6 cellular contexts compared by ENCODE assay signal in genomic region chr21:30408782-30409494, GRCh38. TPM values are rescaled to one million over a fixed set of nuclear protein-coding genes. Genes with fewer than 3 reads are reported as not detected.
DNase-seq lines count a peak whose midpoint lies in the region; ATAC-seq, FAIRE-seq and TF ChIP-seq lines count a peak whose summit lies in the region.

No MANE protein-coding gene starts in this region.

- peak; percentile 71 for ATAC-seq in GM21367 (IDR thresholded peaks at IDR 0.05; ENCODE audit: unreplicated experiment)
- no peak for ATAC-seq in natural killer cell treated with Interleukin-12 subunit alpha and Interleukin-12 subunit beta and Interleukin-15 and Interleukin-18, amount 100 ng/mL, for 72 hours

- H3K4me1 Mint-ChIP-seq in natural killer cell treated with Interleukin-12 subunit alpha and Interleukin-12 subunit beta and Interleukin-15 and Interleukin-18, amount 100 ng/mL, for 72 hours (ENCODE audit: low read depth in 2 of 2) = no peaks in the 10 kb centered on the region

- H3K4me1 ChIP-seq in testis = no peaks in the 10 kb centered on the region

- H3K4me3 Mint-ChIP-seq in natural killer cell treated with Interleukin-12 subunit alpha and Interleukin-12 subunit beta and Interleukin-15 and Interleukin-18, amount 100 ng/mL, for 72 hours = no peak overlapping the region

- peak; percentile 95 to 99 for DNase-seq in NCI-H524 (lab: John Stamatoyannopoulos, UW)
- DNase-seq in epithelial cell of esophagus (ENCODE audit: low read depth) = peak; percentile 94
- peak; percentile 87 for DNase-seq in testis
- no peak for DNase-seq in frontal cortex (ENCODE audit: low spot score in 2 of 2)
- no peak for DNase-seq in natural killer cell treated with Interleukin-12 subunit alpha and Interleukin-12 subunit beta and Interleukin-15 and Interleukin-18, amount 100 ng/mL, for 72 hours (ENCODE audit: low spot score)

- TF ChIP-seq CTCF in epithelial cell of esophagus (IDR thresholded peaks at IDR 0.05; ENCODE audit: insufficient read depth, low read depth, low read length, missing control alignments) (peak; percentile 76), testis (IDR thresholded peaks at IDR 0.05) (peak; percentile 18 to 45 (median 31))

- no peaks in the 10 kb centered on the region for H3K27me3 Mint-ChIP-seq in natural killer cell treated with Interleukin-12 subunit alpha and Interleukin-12 subunit beta and Interleukin-15 and Interleukin-18, amount 100 ng/mL, for 72 hours

- no peak overlapping the region for H3K27ac ChIP-seq in testis

- intact Hi-C loops in testis (cut with DNase I; ENCODE audit: low total_unique reads) = no loop called here

- H3K4me3 ChIP-seq in epithelial cell of esophagus (ENCODE audit: low read length) = no peak overlapping the region
- H3K4me3 ChIP-seq in testis = no peak overlapping the region

- H3K36me3 Mint-ChIP-seq in natural killer cell treated with Interleukin-12 subunit alpha and Interleukin-12 subunit beta and Interleukin-15 and Interleukin-18, amount 100 ng/mL, for 72 hours = no peaks in the 10 kb centered on the region

- H3K27me3 ChIP-seq in testis = no peaks in the 10 kb centered on the region

- H3K9me3 ChIP-seq in testis = no peaks in the 10 kb centered on the region

- no peak for TF ChIP-seq POLR2A in testis (IDR thresholded peaks at IDR 0.05)

- peaks cover 12% of the 10 kb centered on the region for H3K9me3 Mint-ChIP-seq in natural killer cell treated with Interleukin-12 subunit alpha and Interleukin-12 subunit beta and Interleukin-15 and Interleukin-18, amount 100 ng/mL, for 72 hours

- no peaks in the 10 kb centered on the region for H3K36me3 ChIP-seq in testis (ENCODE audit: low read depth, missing control alignments)

- FAIRE-seq in frontal cortex (lab: Jason Lieb, UNC) = no peak

- no peak overlapping the region for H3K27ac Mint-ChIP-seq in natural killer cell treated with Interleukin-12 subunit alpha and Interleukin-12 subunit beta and Interleukin-15 and Interleukin-18, amount 100 ng/mL, for 72 hours

- WGBS in testis, 2 donors = 26 to 27% methylated on average over 9 to 14 of the region's 14 CpGs

RNA-seq across cellular contexts. Expression of gene KRTAP13-1, which starts 13.1 kb away (rescaled TPM):
- total RNA-seq in testis (not detected), frontal cortex (not detected)
- not detected for polyA plus RNA-seq in testis (ENCODE audit: insufficient read depth, low read depth, low replicate concordance)
- not detected for total RNA-seq in natural killer cell treated with Interleukin-12 subunit alpha and Interleukin-12 subunit beta and Interleukin-15 and Interleukin-18, amount 100 ng/mL, for 72 hours

RNA-seq across cellular contexts. Expression of gene KRTAP13-3, which starts 16.8 kb away (rescaled TPM):
- not detected for total RNA-seq in testis
- not detected for polyA plus RNA-seq in testis (ENCODE audit: insufficient read depth, low read depth, low replicate concordance)
- total RNA-seq in frontal cortex = not detected
- not detected for total RNA-seq in natural killer cell treated with Interleukin-12 subunit alpha and Interleukin-12 subunit beta and Interleukin-15 and Interleukin-18, amount 100 ng/mL, for 72 hours

RNA-seq across cellular contexts. Expression of gene KRTAP13-4, which starts 21.1 kb away (rescaled TPM):
- total RNA-seq in testis (not detected), frontal cortex (not detected)
- polyA plus RNA-seq in testis (ENCODE audit: insufficient read depth, low read depth, low replicate concordance) = not detected
- not detected for total RNA-seq in natural killer cell treated with Interleukin-12 subunit alpha and Interleukin-12 subunit beta and Interleukin-15 and Interleukin-18, amount 100 ng/mL, for 72 hours

RNA-seq across cellular contexts. Expression of gene KRTAP15-1, which starts 31.1 kb away (rescaled TPM):
- not detected for total RNA-seq in testis
- polyA plus RNA-seq in testis (ENCODE audit: insufficient read depth, low read depth, low replicate concordance) = not detected
- not detected for total RNA-seq in frontal cortex
- total RNA-seq in natural killer cell treated with Interleukin-12 subunit alpha and Interleukin-12 subunit beta and Interleukin-15 and Interleukin-18, amount 100 ng/mL, for 72 hours = not detected

RNA-seq across cellular contexts. Expression of gene KRTAP13-2, which starts 36.9 kb away (rescaled TPM):
- not detected for total RNA-seq in testis
- polyA plus RNA-seq in testis (ENCODE audit: insufficient read depth, low read depth, low replicate concordance) = not detected
- not detected for total RNA-seq in frontal cortex
- not detected for total RNA-seq in natural killer cell treated with Interleukin-12 subunit alpha and Interleukin-12 subunit beta and Interleukin-15 and Interleukin-18, amount 100 ng/mL, for 72 hours

Comparison
In these comparisons a context has a peak if more than half of its experiments do, and no peak if none do; other contexts are left out.
1. DNase-seq: peak in NCI-H524 (2 of 2), epithelial cell of esophagus (single experiment) and testis (single experiment); none in frontal cortex (0 of 2) and natural killer cell treated with Interleukin-12 subunit alpha and Interleukin-12 subunit beta and Interleukin-15 and Interleukin-18, amount 100 ng/mL, for 72 hours (single experiment).